In genomic region chr10:73503037-73503436, GRCh38 we compare ENCODE assay signal across 1 cellular context.
TF ChIP-seq lines count a peak whose summit lies in the region.

No MANE protein-coding gene starts in this region.

TF ChIP-seq in K562, 482 proteins besides CTCF, POLR2A, EP300 and RAD21 (continued from another document):
- no peak for TF ChIP-seq RREB1 (CRISPR knock-in tag; IDR thresholded peaks at IDR 0.05)
- no peak for TF ChIP-seq VEZF1 (CRISPR knock-in tag; IDR thresholded peaks at IDR 0.05)
- no peak for TF ChIP-seq USF2 (CRISPR knock-in tag; IDR thresholded peaks at IDR 0.05)
- TF ChIP-seq SIN3B (IDR thresholded peaks at IDR 0.05; ENCODE audit: low read depth): no peak
- no peak for TF ChIP-seq RFX7 (CRISPR knock-in tag; IDR thresholded peaks at IDR 0.05)
- TF ChIP-seq CREB3 (tag; conservative IDR thresholded peaks at IDR 0.05; ENCODE audit: low read depth): no peak
- no peak for TF ChIP-seq ELF2 (CRISPR knock-in tag; IDR thresholded peaks at IDR 0.05)
- no peak for TF ChIP-seq ZNF740 (CRISPR knock-in tag; IDR thresholded peaks at IDR 0.05)
- no peak for TF ChIP-seq ZNF740 (tag; IDR thresholded peaks at IDR 0.05)
- no peak for TF ChIP-seq MEF2D (tag; conservative IDR thresholded peaks at IDR 0.05; ENCODE audit: low read depth)
- peak; percentile 95 for TF ChIP-seq ZFP36 (IDR thresholded peaks at IDR 0.05; ENCODE audit: low read depth, low read length, partially characterized antibody)
- no peak for TF ChIP-seq ZNF324 (CRISPR knock-in tag; IDR thresholded peaks at IDR 0.05)
- TF ChIP-seq KLF10 (CRISPR knock-in tag; IDR thresholded peaks at IDR 0.05): no peak
- TF ChIP-seq MAZ (CRISPR knock-in tag; conservative IDR thresholded peaks at IDR 0.05 in 1 of 2, IDR thresholded peaks at IDR 0.05 in 1 of 2): no peak
- no peak for TF ChIP-seq DIDO1 (tag; IDR thresholded peaks at IDR 0.05; ENCODE audit: low read depth)
- no peak for TF ChIP-seq BACH1 (tag; IDR thresholded peaks at IDR 0.05)
- no peak for TF ChIP-seq TFAP4 (CRISPR knock-in tag; IDR thresholded peaks at IDR 0.05; ENCODE audit: borderline replicate concordance)
- peak; percentile 60 for TF ChIP-seq BCOR (IDR thresholded peaks at IDR 0.05)
- no peak for TF ChIP-seq NR2F6 (CRISPR knock-in tag; IDR thresholded peaks at IDR 0.05)
- peak; percentile 91 for TF ChIP-seq RBM25 (IDR thresholded peaks at IDR 0.05; ENCODE audit: low read depth, low read length, severe bottlenecking)
- no peak for TF ChIP-seq SIX5 (IDR thresholded peaks at IDR 0.05; ENCODE audit: borderline replicate concordance in 1 of 2, insufficient read depth in 1 of 2, low read depth in 1 of 2, low read length in 2 of 2)
- no peak for TF ChIP-seq ZNF184 (CRISPR knock-in tag; IDR thresholded peaks at IDR 0.05)
- TF ChIP-seq ATF4 (CRISPR knock-in tag; IDR thresholded peaks at IDR 0.05): no peak
- no peak for TF ChIP-seq ESRRA (IDR thresholded peaks at IDR 0.05; ENCODE audit: borderline replicate concordance, low read depth)
- TF ChIP-seq SMARCA5 (IDR thresholded peaks at IDR 0.05): peak; percentile 56; the same call in 1 of the 2 replicates
